In the genomic region with DNA sequence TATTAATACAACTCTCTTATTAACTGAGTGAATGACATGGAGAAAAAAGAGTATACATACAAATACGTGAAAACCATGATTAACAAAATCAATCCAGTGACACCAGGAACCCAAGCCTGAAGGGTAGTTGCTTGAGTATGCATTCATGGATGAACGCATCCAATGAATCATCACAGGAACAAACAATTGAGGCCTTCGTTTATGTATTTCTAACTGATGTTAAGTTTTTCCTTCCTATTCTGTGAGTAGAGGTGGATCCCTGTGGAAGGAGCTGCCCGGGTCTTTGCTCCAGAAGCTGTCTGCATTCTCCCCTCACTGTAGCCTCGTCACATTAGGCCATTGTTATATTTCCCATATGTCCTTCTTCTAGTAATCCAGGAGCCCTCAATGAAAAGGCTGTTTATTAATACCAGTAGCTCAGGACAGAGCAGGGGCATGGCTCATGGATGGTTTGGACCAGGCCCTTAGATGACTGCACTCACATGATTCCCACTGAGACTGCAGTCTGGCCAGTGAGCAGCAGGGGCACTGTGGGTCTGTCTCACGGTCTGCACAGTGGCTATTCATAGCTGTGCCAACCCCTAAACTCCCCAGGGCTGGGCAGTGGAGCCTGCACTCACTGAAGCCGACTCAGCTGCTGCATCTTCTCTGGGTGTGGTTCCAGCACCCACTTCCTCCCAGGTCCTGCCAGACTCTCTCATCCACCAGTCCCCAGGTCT, we compare ENCODE assay signal across 8 cellular contexts.
DNase-seq lines count a peak whose midpoint lies in the region; ATAC-seq, FAIRE-seq and TF ChIP-seq lines count a peak whose summit lies in the region.

No MANE protein-coding gene starts in this region.

- no peaks in the 10 kb centered on the region for H3K4me1 ChIP-seq in SK-N-SH (ENCODE audit: control insufficient read depth in 1 of 2, insufficient read depth in 2 of 2, low read depth in 1 of 2, low read length in 1 of 2)
- no peaks in the 10 kb centered on the region for H3K4me1 ChIP-seq in endothelial cell of umbilical vein (ENCODE audit: control insufficient read depth, extremely low read depth, insufficient read depth, low read length)

- TF ChIP-seq CTCF in SK-N-SH (IDR thresholded peaks at IDR 0.05), result peak; percentile 63
- peak; percentile 14 to 60 for TF ChIP-seq CTCF in endothelial cell of umbilical vein (IDR thresholded peaks at IDR 0.05; ENCODE audit: extremely low read depth in 1 of 2, insufficient read depth in 1 of 2, low read depth in 1 of 2, low read length in 2 of 2)

- peak overlapping the region in 1 of 10 donors; percentile 39 for H3K4me3 Mint-ChIP-seq in naive thymus-derived CD8-positive, alpha-beta T cell

- H3F3A ChIP-seq in SK-N-SH (replicated peaks; ENCODE audit: insufficient read depth), result no peaks in the 10 kb centered on the region

- TF ChIP-seq POLR2A in endothelial cell of umbilical vein (IDR thresholded peaks at IDR 0.05; ENCODE audit: low read depth, low read length), result no peak

- intact Hi-C loops in endothelial cell of umbilical vein (cut with micrococcal nuclease), result no loop called here

- H3K9ac ChIP-seq in SK-N-SH (no peak overlapping the region; the same call in 1 of the 2 replicates), endothelial cell of umbilical vein (replicated peaks; ENCODE audit: extremely low read depth, insufficient read depth, low read length) (no peak overlapping the region)

- no peaks in the 10 kb centered on the region for H3K9me1 ChIP-seq in endothelial cell of umbilical vein (replicated peaks; ENCODE audit: control insufficient read depth, extremely low read depth, insufficient read depth, low read length)

- no peaks in the 10 kb centered on the region for H3K36me3 Mint-ChIP-seq in naive thymus-derived CD8-positive, alpha-beta T cell

- H3K9me2 ChIP-seq in SK-N-SH, result no peaks in the 10 kb centered on the region

- FAIRE-seq in endothelial cell of umbilical vein (lab: Jason Lieb, UNC), result peak; percentile 70

- peaks cover 0 to 2% (median 0%) of the 10 kb centered on the region in 5 donors for H3K27me3 Mint-ChIP-seq in naive thymus-derived CD8-positive, alpha-beta T cell

- H2AFZ ChIP-seq in SK-N-SH (ENCODE audit: low read depth) (peak overlapping the region; percentile 64; the same call in 1 of the 2 replicates), endothelial cell of umbilical vein (ENCODE audit: low read depth, low read length) (no peak overlapping the region)

- peak overlapping the region; percentile 10; the same call in 1 of the 2 replicates for H3K4me2 ChIP-seq in SK-N-SH
- no peak overlapping the region for H3K4me2 ChIP-seq in endothelial cell of umbilical vein (ENCODE audit: insufficient read depth, low read length)

- H3K27ac ChIP-seq in SK-N-SH (ENCODE audit: low read depth in 2 of 2, low read length in 1 of 2) (peak overlapping the region in 1 of 2 experiments; percentile 53; a peak in 2 of 4 replicates), endothelial cell of umbilical vein (ENCODE audit: insufficient read depth, low read depth, low read length) (no peak overlapping the region)

- H3K4me3 ChIP-seq in SK-N-SH (ENCODE audit: low read depth in 2 of 2, low read length in 1 of 2), result no peak overlapping the region
- no peak overlapping the region for H3K4me3 ChIP-seq in endothelial cell of umbilical vein (replicated peaks in 1 of 3; ENCODE audit: insufficient read depth in 1 of 3, low read depth in 1 of 3, low read length in 3 of 3)

- POLR2A ChIA-PET in SK-N-SH (lab: Yijun Ruan, JAX) (no interaction called here), endothelial cell of umbilical vein (lab: Charles Lee) (no interaction called here)
- POLR2A ChIA-PET in naive thymus-derived CD8-positive, alpha-beta T cell (lab: Charles Lee), result no interaction called here

- H3K9me3 ChIP-seq in SK-N-SH, result no peaks in the 10 kb centered on the region
- H3K9me3 ChIP-seq in endothelial cell of umbilical vein (replicated peaks; ENCODE audit: control insufficient read depth, insufficient read depth, low read length), result no peaks in the 10 kb centered on the region

- H3K36me3 ChIP-seq in SK-N-SH (replicated peaks in 1 of 2; ENCODE audit: control insufficient read depth in 1 of 2, insufficient read depth in 2 of 2, low read length in 1 of 2) (no peaks in the 10 kb centered on the region), endothelial cell of umbilical vein (ENCODE audit: control insufficient read depth in 2 of 2, extremely low read depth in 1 of 2, insufficient read depth in 2 of 2, low read length in 2 of 2) (no peaks in the 10 kb centered on the region)

- H3K9me3 Mint-ChIP-seq in naive thymus-derived CD8-positive, alpha-beta T cell, result no peaks in the 10 kb centered on the region

- H3K79me2 ChIP-seq in SK-N-SH (ENCODE audit: insufficient read depth) (no peaks in the 10 kb centered on the region), endothelial cell of umbilical vein (ENCODE audit: control insufficient read depth, insufficient read depth, low read length) (no peaks in the 10 kb centered on the region)

- no TSS peak for BruUV-seq in endothelial cell of umbilical vein (replicated peaks; lab: Mats Ljungman, UMichigan)

- ATAC-seq in GM19468 (IDR thresholded peaks at IDR 0.05; ENCODE audit: extremely low read depth, unreplicated experiment) (peak; percentile 56), HG03460 (IDR thresholded peaks at IDR 0.05; ENCODE audit: unreplicated experiment) (peak; percentile 90)
- ATAC-seq in naive thymus-derived CD8-positive, alpha-beta T cell, result peak; percentile 43 to 88

- DNase-seq in activated CD4-positive, alpha-beta T cell treated with anti-CD3 and anti-CD28 coated beads for 48 hours, result peak; percentile 66
- DNase-seq in activated CD4-positive, alpha-beta T cell treated with anti-CD3 and anti-CD28 coated beads, Interleukin-2, amount 50 U/mL, for 4 hours, result no peak
- peak; percentile 76 for DNase-seq in SK-N-SH
- DNase-seq in endothelial cell of umbilical vein (ENCODE audit: low read depth, low spot score), result peak; percentile 23
- peak in 1 of 10 donors; percentile 41 for DNase-seq in naive thymus-derived CD8-positive, alpha-beta T cell
- no peak for DNase-seq in NCI-H2081 treated with DMSO at 0.1 percent for 48 hours (lab: John Stamatoyannopoulos, UW)

- H4K20me1 ChIP-seq in SK-N-SH (ENCODE audit: insufficient read depth), result no peaks in the 10 kb centered on the region
- no peaks in the 10 kb centered on the region for H4K20me1 ChIP-seq in endothelial cell of umbilical vein (replicated peaks; ENCODE audit: control insufficient read depth, extremely low read depth, insufficient read depth, low read length)

- peak overlapping the region in 3 of 10 donors; percentile 9 to 62 (median 48) for H3K27ac Mint-ChIP-seq in naive thymus-derived CD8-positive, alpha-beta T cell

- peaks cover 0 to 33% (median 10%) of the 10 kb centered on the region in 4 donors for H3K4me1 Mint-ChIP-seq in naive thymus-derived CD8-positive, alpha-beta T cell

- CTCF ChIA-PET in SK-N-SH (lab: Yijun Ruan, JAX), result interaction anchor here (0.5 to 1.9 kb wide), 25 partner anchors 8 to 98 kb away, joined by 3 to 11 read pairs (median 4); no protein-coding TSS in a partner anchor
- CTCF ChIA-PET in endothelial cell of umbilical vein (lab: Charles Lee), result interaction anchor here (0.6 to 1.7 kb wide), 13 partner anchors 8 to 312 kb away, joined by 3 to 7 read pairs (median 3); no protein-coding TSS in a partner anchor

- TF ChIP-seq EP300 in SK-N-SH (IDR thresholded peaks at IDR 0.05; ENCODE audit: borderline replicate concordance in 1 of 2, low read depth in 1 of 2, low read length in 1 of 2), result no peak

- dilution Hi-C loops in endothelial cell of umbilical vein (cut with MboI; ENCODE audit: extremely low pct_ligation_motif_present, low sequenced_read_pairs), result no loop called here

- 50% methylated on average over 7 of the region's 7 CpGs for WGBS in SK-N-SH (ENCODE audit: low lambda C conversion rate)

- peak; percentile 48 for TF ChIP-seq RAD21 in SK-N-SH (IDR thresholded peaks at IDR 0.05; ENCODE audit: low read length)

- H3K27me3 ChIP-seq in SK-N-SH (ENCODE audit: insufficient read depth) (no peaks in the 10 kb centered on the region), endothelial cell of umbilical vein (ENCODE audit: control insufficient read depth in 2 of 2, insufficient read depth in 2 of 2, low read length in 2 of 2) (peaks cover 2% of the 10 kb centered on the region in 2 experiments)

TF ChIP-seq in SK-N-SH, 30 proteins besides CTCF, POLR2A, EP300 and RAD21:
- TF ChIP-seq GABPA (IDR thresholded peaks at IDR 0.05; ENCODE audit: low read depth) (no peak), SMC3 (IDR thresholded peaks at IDR 0.05; ENCODE audit: low read depth, low read length) (peak; percentile 25; the same call in 1 of the 2 replicates), CHD2 (IDR thresholded peaks at IDR 0.05; ENCODE audit: low read length, partially characterized antibody) (no peak), TEAD4 (IDR thresholded peaks at IDR 0.05; ENCODE audit: borderline replicate concordance, insufficient read depth) (no peak), NRF1 (IDR thresholded peaks at IDR 0.05; ENCODE audit: low read depth, low read length) (no peak)

TF ChIP-seq in endothelial cell of umbilical vein, 7 proteins besides CTCF, POLR2A, EP300 and RAD21:
- TF ChIP-seq JUN (IDR thresholded peaks at IDR 0.05; ENCODE audit: borderline replicate concordance, insufficient read depth, insufficient read length, low read depth) (no peak), MYC (IDR thresholded peaks at IDR 0.05; ENCODE audit: low read depth, low read length) (no peak), POLR2AphosphoS5 (IDR thresholded peaks at IDR 0.05; ENCODE audit: insufficient read depth, low read depth, low read length) (no peak), GATA2 (IDR thresholded peaks at IDR 0.05; ENCODE audit: insufficient read depth, insufficient read length, low read depth, low read length) (no peak), EZH2 (IDR thresholded peaks at IDR 0.05; ENCODE audit: borderline replicate concordance, low read depth, low read length, severe bottlenecking) (no peak), FOS (IDR thresholded peaks at IDR 0.05; ENCODE audit: borderline replicate concordance, insufficient read depth, low read length) (no peak)
- TF ChIP-seq, protein P1, sequence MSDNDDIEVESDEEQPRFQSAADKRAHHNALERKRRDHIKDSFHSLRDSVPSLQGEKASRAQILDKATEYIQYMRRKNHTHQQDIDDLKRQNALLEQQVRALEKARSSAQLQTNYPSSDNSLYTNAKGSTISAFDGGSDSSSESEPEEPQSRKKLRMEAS (IDR thresholded peaks at IDR 0.05; ENCODE audit: insufficient read depth, insufficient read length), result no peak

Comparison
In these comparisons a context has a peak if more than half of its experiments do, and no peak if none do; other contexts are left out.
1. DNase-seq: peak in activated CD4-positive, alpha-beta T cell treated with anti-CD3 and anti-CD28 coated beads for 48 hours (single experiment), SK-N-SH (single experiment) and endothelial cell of umbilical vein (single experiment); none in activated CD4-positive, alpha-beta T cell treated with anti-CD3 and anti-CD28 coated beads, Interleukin-2, amount 50 U/mL, for 4 hours (0 of 2) and NCI-H2081 treated with DMSO at 0.1 percent for 48 hours (single experiment).
2. Peak in every context shown above with its lines, with median percentiles within 50 percentile points of each other: ATAC-seq.